In the genomic region with DNA sequence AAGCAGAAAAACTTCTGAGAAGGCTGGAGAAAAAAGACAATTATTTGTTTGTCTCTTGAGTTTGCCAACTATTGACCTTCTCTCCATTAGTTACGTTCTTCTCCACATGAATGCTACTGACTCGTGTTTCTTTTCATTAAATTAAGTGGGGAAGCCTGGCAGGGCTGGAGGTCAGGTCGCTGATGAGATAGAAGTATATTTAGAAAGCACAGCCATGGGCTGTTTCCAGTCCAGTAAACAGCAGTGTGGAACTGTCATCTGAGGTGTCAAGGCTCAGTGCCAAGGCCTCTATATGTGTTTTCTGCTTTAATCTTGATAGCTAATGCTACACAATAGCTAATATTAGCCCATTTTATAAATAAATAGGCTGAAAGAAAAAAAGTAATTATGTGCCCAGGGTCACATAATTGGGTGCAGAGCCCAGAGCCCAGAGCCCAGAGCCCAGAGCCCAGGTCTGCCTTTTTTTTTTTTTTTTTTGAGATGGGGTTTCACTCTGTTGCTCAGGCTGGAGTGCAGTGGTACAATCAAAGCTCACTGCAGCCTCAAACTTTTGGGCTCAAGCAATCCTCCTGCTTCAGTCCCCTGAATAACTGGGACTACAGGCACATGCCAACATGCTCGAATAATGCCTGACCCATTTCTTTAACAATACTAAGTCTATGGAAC, we compare ENCODE assay signal across 13 cellular contexts. TPM values are rescaled to one million over a fixed set of nuclear protein-coding genes. Genes with fewer than 3 reads are reported as not detected.
A peak's percentile ranks its signal among the peaks of the same experiment; 100 is the strongest.
DNase-seq lines count a peak whose midpoint lies in the region; ATAC-seq, FAIRE-seq and TF ChIP-seq lines count a peak whose summit lies in the region.
"Had no signal": no experiment of that assay in that cellular context is flagged by ENCODE, and none has a peak within 500 bp of the region (broad histone marks: within the 10 kb centered on the region; RNA-seq: fewer than 3 reads in every experiment).

No MANE protein-coding gene starts in this region.

- H3K4me1 ChIP-seq in mammary epithelial cell (ENCODE audit: insufficient read depth, low read length): no peaks in the 10 kb centered on the region
- no peaks in the 10 kb centered on the region for H3K4me1 ChIP-seq in breast epithelium
- H3K4me1 ChIP-seq: SJCRH30 had no signal

- H4K20me1 ChIP-seq in mammary epithelial cell (ENCODE audit: insufficient read depth, low read length): no peaks in the 10 kb centered on the region

- TF ChIP-seq CTCF in mammary epithelial cell (conservative IDR thresholded peaks at IDR 0.05 in 1 of 2, IDR thresholded peaks at IDR 0.05 in 1 of 2; ENCODE audit: extremely low read depth in 1 of 2, insufficient read depth in 1 of 2, low read depth in 1 of 2, low read length in 2 of 2) (no peak), breast epithelium (IDR thresholded peaks at IDR 0.05) (no peak)

- no peaks in the 10 kb centered on the region for H3K36me3 Mint-ChIP-seq in dendritic cell treated with granulocyte-macrophage colony-stimulating factor and Interleukin-4, amounts not matched to agents 40 ng/mL and 50 ng/mL, for 4 days (ENCODE audit: low read depth)

- in situ Hi-C loops in mammary epithelial cell (cut with MboI; ENCODE audit: low sequenced_read_pairs in 2 of 2): no loop called here

- H3K36me3 ChIP-seq in mammary epithelial cell (ENCODE audit: insufficient read depth, low read length): no peaks in the 10 kb centered on the region
- H3K36me3 ChIP-seq in breast epithelium: no peaks in the 10 kb centered on the region
- H3K36me3 ChIP-seq: ovary, SJCRH30 had no signal

- WGBS in mammary epithelial cell (ENCODE audit: low coverage, missing lambda C conversion rate): 79% methylated on average over 4 of the region's 4 CpGs

- no peak overlapping the region for H3K4me3 Mint-ChIP-seq in dendritic cell treated with granulocyte-macrophage colony-stimulating factor and Interleukin-4, amounts not matched to agents 40 ng/mL and 50 ng/mL, for 4 days

- peaks cover 35% of the 10 kb centered on the region for H3K4me1 Mint-ChIP-seq in dendritic cell treated with granulocyte-macrophage colony-stimulating factor and Interleukin-4, amounts not matched to agents 40 ng/mL and 50 ng/mL, for 4 days (ENCODE audit: low read depth)

- no peak overlapping the region for H3K4me2 ChIP-seq in mammary epithelial cell (ENCODE audit: insufficient read depth, low read depth, low read length)

- peaks cover 4% of the 10 kb centered on the region for H3K27me3 Mint-ChIP-seq in dendritic cell treated with granulocyte-macrophage colony-stimulating factor and Interleukin-4, amounts not matched to agents 40 ng/mL and 50 ng/mL, for 4 days

- dilution Hi-C loops in mammary epithelial cell (cut with HindIII; ENCODE audit: low sequenced_read_pairs): no loop called here

- no peak overlapping the region for H3K9ac ChIP-seq in mammary epithelial cell (ENCODE audit: insufficient read depth, low read length)

- intact Hi-C loops in mammary epithelial cell (cut with micrococcal nuclease) (no loop called here), breast epithelium (cut with DNase I; ENCODE audit: low total_unique reads) (no loop called here)
- intact Hi-C loops in dendritic cell treated with granulocyte-macrophage colony-stimulating factor and Interleukin-4, amounts not matched to agents 40 ng/mL and 50 ng/mL, for 4 days (cut with micrococcal nuclease): no loop called here

- H3K4me3 ChIP-seq in mammary epithelial cell (replicated peaks in 1 of 3; ENCODE audit: insufficient read depth in 1 of 3, low read depth in 2 of 3, low read length in 3 of 3) (no peak overlapping the region), breast epithelium (no peak overlapping the region)
- H3K4me3 ChIP-seq: ovary, SJCRH30 had no signal

- peak overlapping the region; percentile 68 for H3K27ac Mint-ChIP-seq in dendritic cell treated with granulocyte-macrophage colony-stimulating factor and Interleukin-4, amounts not matched to agents 40 ng/mL and 50 ng/mL, for 4 days

- DNase-seq in mammary epithelial cell (no peak), breast epithelium (ENCODE audit: low spot score in 2 of 2) (no peak), frontal cortex (ENCODE audit: low spot score in 2 of 2) (no peak), NCI-H146 treated with DMSO at 0.1 percent for 48 hours (lab: John Stamatoyannopoulos, UW; ENCODE audit: unreplicated experiment) (no peak), NCI-H2081 treated with DMSO at 0.1 percent for 48 hours (lab: John Stamatoyannopoulos, UW) (no peak)
- no peak for DNase-seq in activated CD8-positive, alpha-beta memory T cell treated with anti-CD3 and anti-CD28 coated beads for 24 hours
- DNase-seq: ACHN, NCI-H1930, ovary, SJCRH30 had no signal

- ATAC-seq in HG02938 (IDR thresholded peaks at IDR 0.05; ENCODE audit: unreplicated experiment): peak; percentile 36

- FAIRE-seq in frontal cortex (lab: Jason Lieb, UNC): no peak

- H3K79me2 ChIP-seq in mammary epithelial cell (ENCODE audit: insufficient read depth, low read length): no peaks in the 10 kb centered on the region

- no peak for TF ChIP-seq POLR2A in breast epithelium (IDR thresholded peaks at IDR 0.05)

- no peak overlapping the region for H3K27ac ChIP-seq in mammary epithelial cell (ENCODE audit: insufficient read depth, low read depth, low read length)
- H3K27ac ChIP-seq in breast epithelium: no peak overlapping the region
- H3K27ac ChIP-seq: ovary, SJCRH30 had no signal

- CTCF ChIA-PET in mammary epithelial cell (lab: Charles Lee; ENCODE audit: low non-redundant PET): no interaction called here

- no peaks in the 10 kb centered on the region for H3K9me3 ChIP-seq in mammary epithelial cell (replicated peaks; ENCODE audit: insufficient read depth, low read length)
- no peaks in the 10 kb centered on the region for H3K9me3 ChIP-seq in breast epithelium
- H3K9me3 ChIP-seq: ovary, SJCRH30 had no signal

- H3K9me3 Mint-ChIP-seq in dendritic cell treated with granulocyte-macrophage colony-stimulating factor and Interleukin-4, amounts not matched to agents 40 ng/mL and 50 ng/mL, for 4 days: no peaks in the 10 kb centered on the region

- no TSS peak for BruUV-seq in mammary epithelial cell (replicated peaks; lab: Mats Ljungman, UMichigan)

- peak overlapping the region; percentile 58 for H2AFZ ChIP-seq in mammary epithelial cell (ENCODE audit: low read depth, low read length)

- no peaks in the 10 kb centered on the region for H3K27me3 ChIP-seq in mammary epithelial cell (ENCODE audit: insufficient read depth, low read length)
- no peaks in the 10 kb centered on the region for H3K27me3 ChIP-seq in breast epithelium
- H3K27me3 ChIP-seq: ovary, SJCRH30 had no signal

RNA-seq across cellular contexts. Expression of a gene that starts 6.3 kb away (rescaled TPM):
- total RNA-seq in mammary epithelial cell: not detected
- not detected for polyA plus RNA-seq in mammary epithelial cell
- polyA minus RNA-seq in mammary epithelial cell: not detected
- not detected for total RNA-seq in breast epithelium
- not detected for total RNA-seq in frontal cortex
- total RNA-seq: chondrocyte, ovary, SJCRH30 had no signal
- polyA plus RNA-seq: ovary had no signal

RNA-seq across cellular contexts. Expression of a gene that starts 55.9 kb away (rescaled TPM):
- 1 to 10 TPM; 2.5 to 8.0 TPM for total RNA-seq in mammary epithelial cell
- 3.8 TPM for polyA plus RNA-seq in mammary epithelial cell
- 2.2 TPM for polyA minus RNA-seq in mammary epithelial cell
- total RNA-seq in breast epithelium: 10 to 100 TPM; 16.0 to 76.4 (median 61.6) TPM
- total RNA-seq in frontal cortex: 1.6 TPM
